8 cellular contexts compared by ENCODE assay signal in the genomic region with DNA sequence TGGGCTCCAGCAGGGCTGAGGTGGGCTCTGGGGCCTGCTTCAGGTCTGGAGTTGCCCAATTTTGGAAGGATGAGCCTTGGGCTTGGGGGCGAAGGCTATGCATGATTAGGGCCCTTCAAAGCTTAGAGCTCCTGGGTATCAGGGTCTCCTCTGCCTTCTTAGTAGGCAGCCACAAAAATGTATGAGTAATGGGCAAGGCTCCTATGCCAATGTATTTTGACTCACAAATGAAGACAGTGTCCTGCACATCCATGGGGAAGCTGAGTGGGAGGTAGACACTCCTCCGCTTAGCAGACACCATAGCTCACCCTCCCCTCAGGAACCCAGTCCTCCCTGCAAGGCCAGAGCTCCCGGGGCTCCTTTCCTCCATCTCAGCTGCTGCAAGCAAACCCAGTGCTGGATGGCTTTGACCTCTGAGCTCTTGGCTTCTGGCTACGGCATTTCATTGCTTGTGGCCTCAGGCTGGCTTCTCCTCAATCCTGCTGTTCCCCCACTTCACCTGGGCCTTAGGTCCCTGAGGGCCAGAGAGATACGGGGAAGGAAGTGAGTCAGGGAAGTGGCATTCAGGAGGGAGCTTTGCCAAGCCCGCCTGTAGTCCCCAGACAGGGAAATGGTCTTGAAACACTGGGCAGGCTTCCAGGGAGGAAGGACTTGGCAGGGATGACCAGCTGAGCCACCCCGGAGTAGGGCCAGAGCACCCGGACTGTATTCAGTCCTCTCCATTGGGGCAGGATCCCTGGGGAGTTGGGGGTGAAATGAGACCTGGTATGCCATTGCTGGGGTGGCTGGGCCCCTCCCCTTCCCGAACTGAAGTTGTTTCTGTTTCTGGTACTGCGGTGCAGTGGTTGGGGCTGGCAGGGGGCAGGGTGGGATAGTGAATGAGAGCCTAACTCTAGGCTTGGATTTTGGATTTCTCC. TPM values are rescaled to one million over a fixed set of nuclear protein-coding genes. Genes with fewer than 3 reads are reported as not detected.
A peak's percentile ranks its signal among the peaks of the same experiment; 100 is the strongest.
DNase-seq lines count a peak whose midpoint lies in the region; ATAC-seq and TF ChIP-seq lines count a peak whose summit lies in the region.

No MANE protein-coding gene starts in this region.

- DNase-seq in GM04503 (ENCODE audit: low read depth) (peak; percentile 92), glomerular endothelial cell (ENCODE audit: extremely low read depth, low read depth, low spot score) (peak; percentile 75), renal cortical epithelial cell (ENCODE audit: low read depth) (peak; percentile 98), cerebellar cortex (ENCODE audit: low spot score) (no peak), cerebellum (ENCODE audit: low spot score) (no peak), OCI-M1 (lab: John Stamatoyannopoulos, UW) (no peak)

- peak; percentile 84 for ATAC-seq in SK-N-SH treated with all-trans-retinoic acid at 6 μM for 48 hours
- no peak for ATAC-seq in GM18909 (IDR thresholded peaks at IDR 0.05; ENCODE audit: poor library complexity, unreplicated experiment)

TF ChIP-seq in SK-N-SH treated with all-trans-retinoic acid at 6 μM for 48 hours, 23 proteins besides CTCF, POLR2A, EP300 and RAD21:
- TF ChIP-seq, protein P1, sequence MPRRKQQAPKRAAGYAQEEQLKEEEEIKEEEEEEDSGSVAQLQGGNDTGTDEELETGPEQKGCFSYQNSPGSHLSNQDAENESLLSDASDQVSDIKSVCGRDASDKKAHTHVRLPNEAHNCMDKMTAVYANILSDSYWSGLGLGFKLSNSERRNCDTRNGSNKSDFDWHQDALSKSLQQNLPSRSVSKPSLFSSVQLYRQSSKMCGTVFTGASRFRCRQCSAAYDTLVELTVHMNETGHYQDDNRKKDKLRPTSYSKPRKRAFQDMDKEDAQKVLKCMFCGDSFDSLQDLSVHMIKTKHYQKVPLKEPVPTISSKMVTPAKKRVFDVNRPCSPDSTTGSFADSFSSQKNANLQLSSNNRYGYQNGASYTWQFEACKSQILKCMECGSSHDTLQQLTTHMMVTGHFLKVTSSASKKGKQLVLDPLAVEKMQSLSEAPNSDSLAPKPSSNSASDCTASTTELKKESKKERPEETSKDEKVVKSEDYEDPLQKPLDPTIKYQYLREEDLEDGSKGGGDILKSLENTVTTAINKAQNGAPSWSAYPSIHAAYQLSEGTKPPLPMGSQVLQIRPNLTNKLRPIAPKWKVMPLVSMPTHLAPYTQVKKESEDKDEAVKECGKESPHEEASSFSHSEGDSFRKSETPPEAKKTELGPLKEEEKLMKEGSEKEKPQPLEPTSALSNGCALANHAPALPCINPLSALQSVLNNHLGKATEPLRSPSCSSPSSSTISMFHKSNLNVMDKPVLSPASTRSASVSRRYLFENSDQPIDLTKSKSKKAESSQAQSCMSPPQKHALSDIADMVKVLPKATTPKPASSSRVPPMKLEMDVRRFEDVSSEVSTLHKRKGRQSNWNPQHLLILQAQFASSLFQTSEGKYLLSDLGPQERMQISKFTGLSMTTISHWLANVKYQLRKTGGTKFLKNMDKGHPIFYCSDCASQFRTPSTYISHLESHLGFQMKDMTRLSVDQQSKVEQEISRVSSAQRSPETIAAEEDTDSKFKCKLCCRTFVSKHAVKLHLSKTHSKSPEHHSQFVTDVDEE (CRISPR knock-in tag; IDR thresholded peaks at IDR 0.05), result peak; percentile 65; the same call in 1 of the 2 replicates
- TF ChIP-seq TOX (CRISPR knock-in tag; IDR thresholded peaks at IDR 0.05; ENCODE audit: borderline replicate concordance) (no peak), ZC3H10 (CRISPR knock-in tag; IDR thresholded peaks at IDR 0.05) (no peak), CSDC2 (CRISPR knock-in tag; IDR thresholded peaks at IDR 0.05) (0 out of 2 replicates have a peak, but pooled peaks have one; percentile 43), SNAI2 (CRISPR knock-in tag; IDR thresholded peaks at IDR 0.05) (0 out of 2 replicates have a peak, but pooled peaks have one; percentile 40), ISL1 (CRISPR knock-in tag; IDR thresholded peaks at IDR 0.05) (peak; percentile 13; the same call in 1 of the 2 replicates), OSR1 (CRISPR knock-in tag; IDR thresholded peaks at IDR 0.05) (no peak), ZNF8 (CRISPR knock-in tag; IDR thresholded peaks at IDR 0.05) (peak; percentile 99), ZFP3 (CRISPR knock-in tag; IDR thresholded peaks at IDR 0.05) (peak; percentile 80)
- TF ChIP-seq, protein P2, sequence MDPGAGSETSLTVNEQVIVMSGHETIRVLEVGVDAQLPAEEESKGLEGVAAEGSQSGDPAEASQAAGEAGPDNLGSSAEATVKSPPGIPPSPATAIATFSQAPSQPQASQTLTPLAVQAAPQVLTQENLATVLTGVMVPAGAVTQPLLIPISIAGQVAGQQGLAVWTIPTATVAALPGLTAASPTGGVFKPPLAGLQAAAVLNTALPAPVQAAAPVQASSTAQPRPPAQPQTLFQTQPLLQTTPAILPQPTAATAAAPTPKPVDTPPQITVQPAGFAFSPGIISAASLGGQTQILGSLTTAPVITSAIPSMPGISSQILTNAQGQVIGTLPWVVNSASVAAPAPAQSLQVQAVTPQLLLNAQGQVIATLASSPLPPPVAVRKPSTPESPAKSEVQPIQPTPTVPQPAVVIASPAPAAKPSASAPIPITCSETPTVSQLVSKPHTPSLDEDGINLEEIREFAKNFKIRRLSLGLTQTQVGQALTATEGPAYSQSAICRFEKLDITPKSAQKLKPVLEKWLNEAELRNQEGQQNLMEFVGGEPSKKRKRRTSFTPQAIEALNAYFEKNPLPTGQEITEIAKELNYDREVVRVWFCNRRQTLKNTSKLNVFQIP (CRISPR knock-in tag; IDR thresholded peaks at IDR 0.05; ENCODE audit: borderline replicate concordance, low read depth), result peak; percentile 67; the same call in 1 of the 2 replicates
- TF ChIP-seq, protein P3, sequence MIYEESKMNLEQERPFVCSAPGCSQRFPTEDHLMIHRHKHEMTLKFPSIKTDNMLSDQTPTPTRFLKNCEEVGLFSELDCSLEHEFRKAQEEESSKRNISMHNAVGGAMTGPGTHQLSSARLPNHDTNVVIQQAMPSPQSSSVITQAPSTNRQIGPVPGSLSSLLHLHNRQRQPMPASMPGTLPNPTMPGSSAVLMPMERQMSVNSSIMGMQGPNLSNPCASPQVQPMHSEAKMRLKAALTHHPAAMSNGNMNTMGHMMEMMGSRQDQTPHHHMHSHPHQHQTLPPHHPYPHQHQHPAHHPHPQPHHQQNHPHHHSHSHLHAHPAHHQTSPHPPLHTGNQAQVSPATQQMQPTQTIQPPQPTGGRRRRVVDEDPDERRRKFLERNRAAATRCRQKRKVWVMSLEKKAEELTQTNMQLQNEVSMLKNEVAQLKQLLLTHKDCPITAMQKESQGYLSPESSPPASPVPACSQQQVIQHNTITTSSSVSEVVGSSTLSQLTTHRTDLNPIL (CRISPR knock-in tag; IDR thresholded peaks at IDR 0.05; ENCODE audit: low read depth), result 0 out of 2 replicates have a peak, but pooled peaks have one; percentile 47
- TF ChIP-seq, protein P4, sequence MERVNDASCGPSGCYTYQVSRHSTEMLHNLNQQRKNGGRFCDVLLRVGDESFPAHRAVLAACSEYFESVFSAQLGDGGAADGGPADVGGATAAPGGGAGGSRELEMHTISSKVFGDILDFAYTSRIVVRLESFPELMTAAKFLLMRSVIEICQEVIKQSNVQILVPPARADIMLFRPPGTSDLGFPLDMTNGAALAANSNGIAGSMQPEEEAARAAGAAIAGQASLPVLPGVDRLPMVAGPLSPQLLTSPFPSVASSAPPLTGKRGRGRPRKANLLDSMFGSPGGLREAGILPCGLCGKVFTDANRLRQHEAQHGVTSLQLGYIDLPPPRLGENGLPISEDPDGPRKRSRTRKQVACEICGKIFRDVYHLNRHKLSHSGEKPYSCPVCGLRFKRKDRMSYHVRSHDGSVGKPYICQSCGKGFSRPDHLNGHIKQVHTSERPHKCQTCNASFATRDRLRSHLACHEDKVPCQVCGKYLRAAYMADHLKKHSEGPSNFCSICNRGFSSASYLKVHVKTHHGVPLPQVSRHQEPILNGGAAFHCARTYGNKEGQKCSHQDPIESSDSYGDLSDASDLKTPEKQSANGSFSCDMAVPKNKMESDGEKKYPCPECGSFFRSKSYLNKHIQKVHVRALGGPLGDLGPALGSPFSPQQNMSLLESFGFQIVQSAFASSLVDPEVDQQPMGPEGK (CRISPR knock-in tag; IDR thresholded peaks at IDR 0.05; ENCODE audit: borderline replicate concordance), result peak; percentile 67; the same call in 1 of the 2 replicates
TF ChIP-seq in SK-N-SH treated with all-trans-retinoic acid at 6 μM for 48 hours: peak in this region for 9.

RNA-seq across cellular contexts. Expression of a gene that starts 4.4 kb away (rescaled TPM):
- total RNA-seq in glomerular endothelial cell, result 1.1 and 2.2 TPM in 2 replicates
- total RNA-seq in renal cortical epithelial cell, result 28.3 and 250 TPM in 2 replicates
- total RNA-seq in cerebellum, result 0.82 TPM

Comparison
In these comparisons a context has a peak if more than half of its experiments do, and no peak if none do; other contexts are left out.
1. DNase-seq: peak in GM04503 (single experiment), glomerular endothelial cell (single experiment) and renal cortical epithelial cell (single experiment); none in cerebellar cortex (single experiment), cerebellum (single experiment) and OCI-M1 (single experiment).